Comparison of ENCODE assay signal across 12 cellular contexts in the genomic region with DNA sequence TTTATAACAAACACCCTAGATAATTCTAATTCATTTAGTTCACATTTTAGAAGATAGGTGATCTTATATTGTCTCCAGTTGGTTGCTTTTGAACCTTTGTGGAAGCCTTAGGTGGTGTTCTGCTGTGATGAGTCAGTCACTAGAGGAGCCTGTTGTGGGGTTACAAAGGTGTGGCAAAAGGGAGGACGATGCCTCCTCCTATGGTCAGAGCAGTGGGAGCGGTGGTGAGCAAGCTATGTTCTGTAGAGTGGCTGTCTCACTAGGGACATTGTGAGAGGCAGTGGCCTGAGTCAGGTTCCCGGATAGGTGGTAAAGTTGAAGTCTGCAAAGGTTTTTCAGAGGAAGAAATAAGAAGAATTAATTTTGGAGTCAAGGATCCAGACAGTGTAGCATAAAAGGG.
"Had no signal": no experiment of that assay in that cellular context is flagged by ENCODE, and none has a peak within 500 bp of the region (broad histone marks: within the 10 kb centered on the region; RNA-seq: fewer than 3 reads in every experiment).

No MANE protein-coding gene starts in this region.

- H3K4me3 Mint-ChIP-seq: activated CD4-positive, alpha-beta T cell treated with anti-CD3 and anti-CD28 coated beads, Interleukin-2, amount 10 ng/mL, durations not matched to agents 24 days and 14 days; activated T-helper 17 cell treated with anti-CD3 and anti-CD28 coated beads, Interleukin-2, amount 50 U/mL, for 72 hours; dendritic cell treated with granulocyte-macrophage colony-stimulating factor and Interleukin-4, amounts not matched to agents 40 ng/mL and 50 ng/mL, for 4 days; effector memory CD8-positive, alpha-beta T cell; nephron had no signal

- H3K27ac ChIP-seq: adrenal gland had no signal

- H3K4me1 ChIP-seq: adrenal gland, left lung had no signal

- H3K4me1 Mint-ChIP-seq: activated CD4-positive, alpha-beta T cell treated with anti-CD3 and anti-CD28 coated beads, Interleukin-2, amount 10 ng/mL, durations not matched to agents 24 days and 14 days; activated T-helper 17 cell treated with anti-CD3 and anti-CD28 coated beads, Interleukin-2, amount 50 U/mL, for 72 hours; nephron had no signal

- H3K9me3 ChIP-seq: adrenal gland, esophagus squamous epithelium, left lung, tibial artery had no signal

- DNase-seq: activated CD8-positive, alpha-beta memory T cell treated with anti-CD3 and anti-CD28 coated beads for 24 hours; activated naive CD4-positive, alpha-beta T cell treated with anti-CD3 and anti-CD28 coated beads, Interleukin-2, amount 50 U/mL, for 16 hours; central memory CD4-positive, alpha-beta T cell; esophagus squamous epithelium had no signal

- H3K27ac Mint-ChIP-seq: activated CD4-positive, alpha-beta T cell treated with anti-CD3 and anti-CD28 coated beads, Interleukin-2, amount 10 ng/mL, durations not matched to agents 24 days and 14 days; activated T-helper 17 cell treated with anti-CD3 and anti-CD28 coated beads, Interleukin-2, amount 50 U/mL, for 72 hours; dendritic cell treated with granulocyte-macrophage colony-stimulating factor and Interleukin-4, amounts not matched to agents 40 ng/mL and 50 ng/mL, for 4 days; effector memory CD8-positive, alpha-beta T cell had no signal

- H3K27me3 ChIP-seq: adrenal gland, esophagus squamous epithelium, left lung, tibial artery had no signal

- H3K4me3 ChIP-seq: adrenal gland, esophagus squamous epithelium, left lung, tibial artery had no signal

- H3K36me3 ChIP-seq: adrenal gland, esophagus squamous epithelium, left lung, tibial artery had no signal

- H3K9me3 Mint-ChIP-seq: activated CD4-positive, alpha-beta T cell treated with anti-CD3 and anti-CD28 coated beads, Interleukin-2, amount 10 ng/mL, durations not matched to agents 24 days and 14 days; activated T-helper 17 cell treated with anti-CD3 and anti-CD28 coated beads, Interleukin-2, amount 50 U/mL, for 72 hours; dendritic cell treated with granulocyte-macrophage colony-stimulating factor and Interleukin-4, amounts not matched to agents 40 ng/mL and 50 ng/mL, for 4 days; effector memory CD8-positive, alpha-beta T cell; nephron had no signal
